19 cellular contexts compared by ENCODE assay signal in genomic region chr1:116277840-116278540, GRCh38.
"Had no signal": no experiment of that assay in that cellular context is flagged by ENCODE, and none has a peak within 500 bp of the region (broad histone marks: within the 10 kb centered on the region; RNA-seq: fewer than 3 reads in every experiment).

No MANE protein-coding gene starts in this region.

- H3K27ac ChIP-seq: hepatocyte, neutrophil, tibial artery, upper lobe of left lung, uterus had no signal

- H2AFZ ChIP-seq: hepatocyte had no signal

- H3K4me2 ChIP-seq: hepatocyte had no signal

- H3K36me3 ChIP-seq: neutrophil, tibial artery, upper lobe of left lung, uterus had no signal

- H3K27ac Mint-ChIP-seq: nephron progenitor cell had no signal

- H3K4me3 Mint-ChIP-seq: naive thymus-derived CD4-positive, alpha-beta T cell; nephron progenitor cell had no signal

- ATAC-seq: left colon; left ventricle myocardium superior; naive thymus-derived CD4-positive, alpha-beta T cell had no signal

- H3K4me1 Mint-ChIP-seq: nephron progenitor cell had no signal

- H3K9me3 ChIP-seq: neutrophil, tibial artery, upper lobe of left lung, uterus had no signal

- H3K79me2 ChIP-seq: hepatocyte had no signal

- H3K4me1 ChIP-seq: tibial artery, upper lobe of left lung, uterus had no signal

- H3K27me3 ChIP-seq: hepatocyte, neutrophil, tibial artery, upper lobe of left lung, uterus had no signal

- FAIRE-seq: endometrium, small intestine had no signal

- H3K4me3 ChIP-seq: hepatocyte, lung, tibial artery, upper lobe of left lung, uterus had no signal

- DNase-seq: effector memory CD4-positive, alpha-beta T cell; foreskin melanocyte; head of caudate nucleus; left colon; left ventricle myocardium superior; mesenchymal stem cell; naive thymus-derived CD4-positive, alpha-beta T cell; nephron progenitor cell; posterior cingulate gyrus; small intestine; stimulated activated CD4-positive, alpha-beta T cell treated with anti-CD3 and anti-CD28 coated beads, Interleukin-12 subunit alpha, Interleukin-12 subunit beta, amount 100 ng/mL, for 4 hours; stimulated activated naive CD4-positive, alpha-beta T cell treated with Interleukin-2 at 50 U/mL for 16 hours; tibial artery; upper lobe of left lung; uterus had no signal
